Comparison of ENCODE assay signal across 33 cellular contexts in the genomic region with DNA sequence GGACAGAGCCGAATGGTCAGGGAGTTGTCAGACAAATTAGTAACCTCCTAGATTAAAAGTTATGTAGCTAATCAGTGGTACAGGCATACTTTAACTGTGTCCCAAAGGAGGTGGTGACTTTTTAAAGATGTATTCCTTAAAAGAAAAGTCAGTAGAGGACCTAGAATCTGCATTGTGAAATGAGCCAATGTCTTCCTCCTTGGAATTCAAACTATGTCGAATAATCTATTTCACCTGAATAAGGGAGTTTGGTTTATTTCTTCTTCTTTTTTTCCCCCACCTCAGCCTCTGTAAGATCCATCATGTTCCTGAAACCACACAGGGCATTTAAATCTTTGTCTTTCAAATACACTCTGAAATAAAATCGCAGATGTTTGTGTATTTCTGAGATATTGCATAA.
"Had no signal": no experiment of that assay in that cellular context is flagged by ENCODE, and none has a peak within 500 bp of the region (broad histone marks: within the 10 kb centered on the region; RNA-seq: fewer than 3 reads in every experiment).

No MANE protein-coding gene starts in this region.

- H3K4me3 ChIP-seq: MG63, PC-9, SJCRH30, SK-N-MC had no signal

- H2AFZ ChIP-seq: PC-9 had no signal

- H3K9me3 ChIP-seq: MG63, SJCRH30 had no signal

- FAIRE-seq: RCC 7860 had no signal

- DNase-seq: Kasumi-1, MG63, NCI-H1092 treated with DMSO at 0.1 percent for 48 hours, NCI-H1105 treated with DMSO at 0.1 percent for 48 hours, NCI-H1417, NCI-H1436, NCI-H146, NCI-H1694, NCI-H187, NCI-H1930, NCI-H2029 treated with DMSO at 0.1 percent for 48 hours, NCI-H2081 treated with DMSO at 0.1 percent for 48 hours, NCI-H2107, NCI-H2171, NCI-H226, NCI-H446 treated with DMSO at 0.1 percent for 48 hours, NCI-H510A, NCI-H524, NCI-H526, NCI-H69, NCI-H748 treated with DMSO at 0.1 percent for 48 hours, NCI-H82, PC-9, SHP77, SIG-M5, SJCRH30, T-cell had no signal

- H3K27ac Mint-ChIP-seq: T-cell had no signal

- H3K36me3 Mint-ChIP-seq: T-cell had no signal

- H3K36me3 ChIP-seq: MG63, SJCRH30 had no signal

- H3K4me2 ChIP-seq: PC-9 had no signal

- H3K4me1 Mint-ChIP-seq: T-cell had no signal

- H3K4me3 Mint-ChIP-seq: T-cell had no signal

- H3K4me1 ChIP-seq: SJCRH30 had no signal

- ATAC-seq: Panc1, Right ventricle myocardium inferior, SK-N-SH treated with all-trans-retinoic acid at 6 μM for 48 hours, T-cell had no signal

- H3K27me3 ChIP-seq: MG63, SJCRH30 had no signal

- H3K27ac ChIP-seq: PC-9, RWPE1, SJCRH30, SK-N-MC had no signal
